ENCODE assay signal across 30 cellular contexts in genomic region chr22:48402591-48403031, GRCh38.
"Had no signal": no experiment of that assay in that cellular context is flagged by ENCODE, and none has a peak within 500 bp of the region (broad histone marks: within the 10 kb centered on the region; RNA-seq: fewer than 3 reads in every experiment).

No MANE protein-coding gene starts in this region.

- H3K4me1 Mint-ChIP-seq: central memory CD8-positive, alpha-beta T cell; immature natural killer cell; memory B cell; naive thymus-derived CD4-positive, alpha-beta T cell; nephron progenitor cell had no signal

- H3K36me3 Mint-ChIP-seq: immature natural killer cell; memory B cell; naive thymus-derived CD4-positive, alpha-beta T cell had no signal

- H3K4me3 ChIP-seq: coronary artery, esophagus squamous epithelium, lung, pancreas, right lobe of liver, testis, tibial artery, upper lobe of left lung, uterus had no signal

- DNase-seq: dermis blood vessel endothelial cell; effector memory CD4-positive, alpha-beta T cell; esophagus squamous epithelium; foreskin melanocyte; hypothalamus; immature natural killer cell; islet precursor cell; kidney glomerular epithelial cell; midbrain; naive thymus-derived CD4-positive, alpha-beta T cell; nephron progenitor cell; occipital lobe; retina; small intestine; stimulated activated CD4-positive, alpha-beta T cell treated with anti-CD3 and anti-CD28 coated beads, Interleukin-12 subunit alpha, Interleukin-12 subunit beta, amount 100 ng/mL, for 4 hours; stimulated activated CD4-positive, alpha-beta T cell treated with anti-CD3 and anti-CD28 coated beads, Interleukin-1b, Interleukin-23, amount 100 ng/mL, for 48 hours; stimulated activated CD4-positive, alpha-beta T cell treated with anti-CD3 and anti-CD28 coated beads, Interleukin-4, amount 100 ng/mL, for 1 hour; stimulated activated CD8-positive, alpha-beta memory T cell treated with anti-CD3 and anti-CD28 coated beads, Interleukin-4, amount 100 ng/mL, for 48 hours; stimulated activated naive CD4-positive, alpha-beta T cell treated with Interleukin-2 at 50 U/mL for 16 hours; substantia nigra; testis; uterus had no signal

- H3K27me3 ChIP-seq: pancreas, right lobe of liver, testis, upper lobe of left lung, uterus had no signal

- H3K4me1 ChIP-seq: esophagus squamous epithelium, right lobe of liver, testis, tibial artery, upper lobe of left lung, uterus had no signal

- ATAC-seq: naive thymus-derived CD4-positive, alpha-beta T cell; pancreas had no signal

- H3K36me3 ChIP-seq: esophagus squamous epithelium, pancreas, right lobe of liver, tibial artery, upper lobe of left lung, uterus had no signal

- H3K4me3 Mint-ChIP-seq: central memory CD8-positive, alpha-beta T cell; immature natural killer cell; memory B cell; naive thymus-derived CD4-positive, alpha-beta T cell; nephron progenitor cell had no signal

- H3K27ac ChIP-seq: coronary artery, esophagus squamous epithelium, pancreas, right lobe of liver, testis, tibial artery, upper lobe of left lung, uterus had no signal

- H3K9me3 ChIP-seq: esophagus squamous epithelium, pancreas, right lobe of liver, testis, tibial artery, upper lobe of left lung, uterus had no signal

- H3K27ac Mint-ChIP-seq: immature natural killer cell; memory B cell; naive thymus-derived CD4-positive, alpha-beta T cell had no signal
